In the genomic region with DNA sequence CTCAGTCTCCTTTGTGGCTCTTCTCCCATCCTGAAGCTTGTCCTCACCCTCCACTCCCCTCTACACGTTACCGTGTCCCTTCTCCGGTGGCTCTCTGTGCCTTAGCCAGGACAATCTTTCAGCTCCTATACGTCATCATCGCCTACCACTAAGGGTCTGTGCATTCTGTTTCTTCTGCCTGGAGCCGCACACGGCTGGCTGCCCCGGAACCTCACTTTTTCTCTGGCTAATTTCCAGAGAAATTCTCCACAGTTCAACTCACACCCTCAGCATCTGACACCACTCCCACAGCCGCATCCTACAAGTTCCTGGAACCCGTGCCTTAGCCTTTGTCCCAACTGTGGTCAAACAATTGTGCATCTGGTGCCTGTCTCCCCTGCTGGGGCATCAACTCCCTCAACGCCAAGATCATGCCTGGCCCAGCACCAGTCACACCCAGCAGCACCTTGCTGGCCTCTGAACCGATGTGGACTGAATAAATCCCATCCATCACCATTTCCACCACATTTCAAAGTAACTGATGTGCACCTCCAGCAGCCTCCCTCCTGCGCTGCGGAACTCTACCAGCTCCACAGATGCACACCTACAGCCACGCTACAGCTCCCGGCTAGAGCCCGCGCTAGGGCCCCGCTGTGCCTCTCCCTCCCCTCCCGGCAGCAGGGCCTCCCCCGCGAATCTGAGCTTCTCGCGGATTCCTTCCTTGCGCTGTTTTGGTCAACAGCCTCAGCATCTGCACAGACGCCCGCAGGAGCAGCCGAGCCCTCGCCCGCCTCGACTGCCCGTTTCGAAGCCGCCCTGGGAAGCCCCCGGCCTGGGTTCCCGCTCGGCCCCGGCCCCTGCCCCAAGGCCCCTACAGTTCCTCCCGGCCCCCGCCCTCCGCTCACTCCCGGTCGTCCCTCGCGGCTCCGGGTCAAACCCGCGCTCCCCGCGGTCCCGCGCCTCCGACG, we compare ENCODE assay signal across 8 cellular contexts. TPM values are rescaled to one million over a fixed set of nuclear protein-coding genes. Genes with fewer than 3 reads are reported as not detected.
DNase-seq lines count a peak whose midpoint lies in the region; ATAC-seq and TF ChIP-seq lines count a peak whose summit lies in the region.

No MANE protein-coding gene starts in this region.

- peak overlapping the region; percentile 76 for H2BK15ac ChIP-seq in neuronal stem cell (ENCODE audit: low read length)

- H3K27me3 ChIP-seq in neuronal stem cell (ENCODE audit: control insufficient read depth in 3 of 3, insufficient read depth in 3 of 3, low read depth in 1 of 3, low read length in 3 of 3) (no peaks in the 10 kb centered on the region), upper lobe of right lung (no peaks in the 10 kb centered on the region)

- H4K8ac ChIP-seq in neuronal stem cell (ENCODE audit: low read depth, low read length) = no peak overlapping the region

- no peak overlapping the region for H4K91ac ChIP-seq in neuronal stem cell (ENCODE audit: low read depth, low read length, poor library complexity)

- peak overlapping the region; percentile 88 for H2AFZ ChIP-seq in neuronal stem cell (ENCODE audit: low read length)

- intact Hi-C loops in upper lobe of right lung (cut with DNase I) = no loop called here

- no peak overlapping the region for H2BK120ac ChIP-seq in neuronal stem cell (ENCODE audit: low read depth, low read length)

- TF ChIP-seq CTCF in fibroblast of the aortic adventitia (IDR thresholded peaks at IDR 0.05; ENCODE audit: insufficient read depth, low read length) (no peak), upper lobe of right lung (IDR thresholded peaks at IDR 0.05) (no peak)

- H3K4me2 ChIP-seq in neuronal stem cell (ENCODE audit: insufficient read depth, low read length, poor library complexity, severe bottlenecking) = peak overlapping the region; percentile 79

- H3K27ac ChIP-seq in neuronal stem cell (replicated peaks; ENCODE audit: low read length) (no peak overlapping the region), upper lobe of right lung (peak overlapping the region; percentile 85)

- peak overlapping the region; percentile 90 for H3K18ac ChIP-seq in neuronal stem cell (ENCODE audit: low read length)

- H3K4ac ChIP-seq in neuronal stem cell (ENCODE audit: low read length) = no peak overlapping the region

- H2AK5ac ChIP-seq in neuronal stem cell (ENCODE audit: low read depth, low read length) = no peak overlapping the region

- peak overlapping the region; percentile 91 for H3K9ac ChIP-seq in neuronal stem cell (ENCODE audit: low read depth, low read length, poor library complexity)

- H3K36me3 ChIP-seq in neuronal stem cell (replicated peaks in 1 of 2; ENCODE audit: control insufficient read depth in 2 of 2, insufficient read depth in 2 of 2, low read length in 2 of 2) (peaks cover 2 to 37% of the 10 kb centered on the region in 2 donors), upper lobe of right lung (peaks cover under 1% of the 10 kb centered on the region)

- H3K4me1 ChIP-seq in neuronal stem cell (ENCODE audit: control insufficient read depth in 2 of 2, insufficient read depth in 1 of 2, low read depth in 1 of 2, low read length in 2 of 2) (peaks cover 9 to 19% of the 10 kb centered on the region in 2 donors), upper lobe of right lung (peaks cover 40% of the 10 kb centered on the region)

- peak; percentile 17 for ATAC-seq in HG02981 (IDR thresholded peaks at IDR 0.05; ENCODE audit: unreplicated experiment)
- ATAC-seq in upper lobe of right lung = peak; percentile 6

- H3K79me1 ChIP-seq in neuronal stem cell (ENCODE audit: low read depth, low read length) = peaks cover 2% of the 10 kb centered on the region

- no peak overlapping the region for H2BK12ac ChIP-seq in neuronal stem cell (ENCODE audit: low read length)

- no peak overlapping the region for H2BK5ac ChIP-seq in neuronal stem cell (ENCODE audit: low read length)

- H3K23ac ChIP-seq in neuronal stem cell (ENCODE audit: low read depth, low read length, poor library complexity) = no peak overlapping the region

- H3K4me3 ChIP-seq in fibroblast of the aortic adventitia (ENCODE audit: low read depth, low read length) (peak overlapping the region; percentile 85), neuronal stem cell (ENCODE audit: low read length in 2 of 2) (peak overlapping the region; percentile 78 to 98), upper lobe of right lung (peak overlapping the region; percentile 91)

- H3K14ac ChIP-seq in neuronal stem cell (ENCODE audit: low read length) = peak overlapping the region; percentile 95

- peak; percentile 20 for DNase-seq in activated T-cell treated with anti-CD3 and anti-CD28 coated beads for 1 hour (ENCODE audit: low read depth)
- DNase-seq in activated T-cell treated with anti-CD3 and anti-CD28 coated beads, Interleukin-2, amount 50 U/mL, for 1 hour = no peak
- peak; percentile 36 for DNase-seq in NCI-H345 treated with DMSO at 0.1 percent for 48 hours (lab: John Stamatoyannopoulos, UW; ENCODE audit: unreplicated experiment)
- DNase-seq in activated T-cell treated with anti-CD3 and anti-CD28 coated beads for 48 hours (ENCODE audit: low read depth) = peak; percentile 39
- DNase-seq in fibroblast of the aortic adventitia (ENCODE audit: low read depth) = peak; percentile 42
- peak; percentile 17 for DNase-seq in neuronal stem cell (ENCODE audit: low spot score)
- DNase-seq in upper lobe of right lung = no peak

- H3K9me3 ChIP-seq in neuronal stem cell (replicated peaks in 1 of 2; ENCODE audit: control insufficient read depth in 2 of 2, insufficient read depth in 1 of 2, low read depth in 1 of 2, low read length in 2 of 2) (no peaks in the 10 kb centered on the region), upper lobe of right lung (no peaks in the 10 kb centered on the region)

- WGBS in neuronal stem cell (ENCODE audit: extremely low coverage in 2 of 2, insufficient read length in 2 of 2, insufficient replicate concordance in 1 of 2), 2 donors = no CpG with 5 or more reads among the region's 54 CpGs

RNA-seq across cellular contexts. Expression of a gene that starts 0.7 kb away (rescaled TPM):
- total RNA-seq in fibroblast of the aortic adventitia (ENCODE audit: low replicate concordance) (8.3 and 9.8 TPM in 2 replicates), upper lobe of right lung (24.6 TPM)
- polyA plus RNA-seq in neuronal stem cell (2013, experiment 1 of 2) = 21.3 TPM
- polyA plus RNA-seq in neuronal stem cell (2013, experiment 2 of 2) = 22.2 TPM

RNA-seq across cellular contexts. Expression of a gene that starts 36.5 kb away (rescaled TPM):
- total RNA-seq in fibroblast of the aortic adventitia (ENCODE audit: low replicate concordance) (2.4 and 2.8 TPM in 2 replicates), upper lobe of right lung (1.9 TPM)
- polyA plus RNA-seq in neuronal stem cell (2013, experiment 1 of 2) = 0.47 TPM
- polyA plus RNA-seq in neuronal stem cell (2013, experiment 2 of 2) = 0.40 TPM

Comparison
In these comparisons a context has a peak if more than half of its experiments do, and no peak if none do; other contexts are left out.
1. DNase-seq: peak in activated T-cell treated with anti-CD3 and anti-CD28 coated beads for 1 hour (single experiment), NCI-H345 treated with DMSO at 0.1 percent for 48 hours (single experiment), activated T-cell treated with anti-CD3 and anti-CD28 coated beads for 48 hours (single experiment), fibroblast of the aortic adventitia (single experiment) and neuronal stem cell (single experiment); none in activated T-cell treated with anti-CD3 and anti-CD28 coated beads, Interleukin-2, amount 50 U/mL, for 1 hour (single experiment) and upper lobe of right lung (single experiment).
2. Peak in every context shown above with its lines, with median percentiles within 50 percentile points of each other: H3K4me3 ChIP-seq.